Comparison of ENCODE assay signal across 8 cellular contexts in the genomic region with DNA sequence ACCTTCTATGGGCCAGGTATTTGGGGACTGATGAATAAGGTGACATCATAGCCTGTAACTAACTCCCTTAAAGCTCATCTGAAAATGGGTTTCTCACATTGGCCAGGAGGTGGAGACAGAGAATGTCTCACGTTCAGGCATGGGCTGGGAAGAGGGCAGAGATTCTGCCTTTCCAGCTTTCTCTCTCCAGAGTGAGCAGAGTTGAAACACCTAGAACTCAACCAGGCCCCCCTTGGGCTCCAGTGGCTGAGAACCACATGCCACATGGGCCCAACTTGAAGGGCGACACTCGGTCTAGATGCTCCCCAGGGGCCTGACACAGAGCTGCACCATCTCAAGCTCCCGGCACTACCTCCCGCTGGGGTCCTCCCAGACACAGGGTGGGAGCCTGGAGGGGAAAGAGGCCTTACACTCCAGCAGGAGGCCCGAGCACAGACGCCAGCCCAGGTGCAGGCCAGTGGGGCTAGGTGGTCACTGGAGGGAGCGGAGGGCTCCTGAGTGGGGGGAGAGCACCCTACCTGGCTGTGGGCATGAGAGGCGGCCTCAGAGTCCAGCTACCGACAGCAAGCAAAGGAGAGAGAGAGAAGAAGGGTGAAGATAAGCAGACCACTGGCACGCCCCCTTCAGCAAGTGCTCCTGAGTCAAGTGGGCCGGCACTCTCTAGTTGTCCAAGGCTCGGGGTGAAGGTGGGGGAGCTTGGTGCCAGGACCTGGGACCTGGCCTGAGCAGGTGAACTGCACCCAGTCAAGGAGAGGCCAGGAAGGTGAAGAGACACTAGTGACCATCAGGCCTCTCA. TPM values are rescaled to one million over a fixed set of nuclear protein-coding genes. Genes with fewer than 3 reads are reported as not detected.
DNase-seq lines count a peak whose midpoint lies in the region; ATAC-seq lines count a peak whose summit lies in the region.

No MANE protein-coding gene starts in this region.

- no peaks in the 10 kb centered on the region for H3K9me3 Mint-ChIP-seq in naive B cell

- H3K36me3 Mint-ChIP-seq in naive B cell, result peaks cover 0 to 7% of the 10 kb centered on the region in 2 donors

- peak overlapping the region in 1 of 6 donors; percentile 11 for H3K27ac Mint-ChIP-seq in naive B cell

- H3K4me3 Mint-ChIP-seq in naive B cell, result no peak overlapping the region

- H3K27me3 Mint-ChIP-seq in naive B cell, result no peaks in the 10 kb centered on the region

- H3K4me1 Mint-ChIP-seq in naive B cell, result peaks cover 14 to 23% (median 18%) of the 10 kb centered on the region in 3 donors

- DNase-seq in D341Med (ENCODE audit: low spot score) (peak; percentile 85), H4 (ENCODE audit: low spot score) (peak; percentile 73), NCI-H2107 treated with DMSO at 0.1 percent for 48 hours (lab: John Stamatoyannopoulos, UW; ENCODE audit: unreplicated experiment) (peak; percentile 24), UCSD-AML1 (lab: John Stamatoyannopoulos, UW; ENCODE audit: unreplicated experiment) (peak; percentile 34), naive B cell (peak; percentile 32)

- ATAC-seq in esophagus mucosa (peak; percentile 66), naive B cell (ENCODE audit: low read depth in 2 of 2) (peak; percentile 89 to 95), HG02938 (IDR thresholded peaks at IDR 0.05; ENCODE audit: unreplicated experiment) (no peak), HG02642 (IDR thresholded peaks at IDR 0.05; ENCODE audit: poor library complexity, unreplicated experiment) (no peak)

RNA-seq across cellular contexts. Expression of gene MYO18A, which starts 55.9 kb away (rescaled TPM):
- total RNA-seq in H4 (2014; rRNA removed; shearing (Covaris generic)), result 8.4 and 10.1 TPM in 2 replicates
- 51.7 TPM for total RNA-seq in esophagus mucosa
- polyA plus RNA-seq in naive B cell (ENCODE audit: low read depth in 6 of 6), result 10 to 100 TPM in 5 of 6 donors, 1 to 10 TPM in 1; 5.1 to 51.6 (median 17.0) TPM

Comparison
In these comparisons a context has a peak if more than half of its experiments do, and no peak if none do; other contexts are left out.
1. DNase-seq: peak in every context shown above with its lines; median percentile 85 in D341Med; 73 in H4; 34 in UCSD-AML1; 32 in naive B cell; 24 in NCI-H2107 treated with DMSO at 0.1 percent for 48 hours.
2. ATAC-seq: peak in esophagus mucosa (single experiment) and naive B cell (2 of 2); none in HG02938 (single experiment) and HG02642 (single experiment).